In the genomic region with DNA sequence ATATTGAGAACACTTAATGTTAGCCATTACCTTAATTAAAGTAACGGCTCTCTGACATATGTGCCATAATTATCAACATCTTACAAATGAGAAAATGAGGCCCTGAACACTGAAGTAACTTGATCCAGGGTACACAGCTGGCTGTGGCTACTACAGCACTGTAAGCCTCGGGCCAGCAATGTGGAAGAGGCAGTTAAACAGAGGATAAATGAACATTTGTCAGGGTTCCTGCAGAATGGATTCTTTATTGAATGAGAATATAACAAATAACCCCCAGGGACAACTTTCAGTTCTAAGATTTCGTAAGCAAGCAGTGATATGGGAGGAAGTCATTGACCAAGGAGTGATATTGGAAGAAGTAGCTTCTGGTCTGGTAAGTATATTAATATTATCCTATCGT, we compare ENCODE assay signal across 21 cellular contexts.
"Had no signal": no experiment of that assay in that cellular context is flagged by ENCODE, and none has a peak within 500 bp of the region (broad histone marks: within the 10 kb centered on the region; RNA-seq: fewer than 3 reads in every experiment).

No MANE protein-coding gene starts in this region.

- H3K36me3 Mint-ChIP-seq: stimulated activated effector memory CD8-positive, alpha-beta T cell treated with anti-CD3 and anti-CD28 coated beads, Interleukin-12 subunit alpha, Interleukin-12 subunit beta, amount 100 ng/mL, for 72 hours had no signal

- H3K27ac Mint-ChIP-seq: natural killer cell; progenitor cell of endocrine pancreas; stimulated activated effector memory CD8-positive, alpha-beta T cell treated with anti-CD3 and anti-CD28 coated beads, Interleukin-12 subunit alpha, Interleukin-12 subunit beta, amount 100 ng/mL, for 72 hours; type B pancreatic cell had no signal

- DNase-seq: cortex of kidney; dorsolateral prefrontal cortex; effector memory CD4-positive, alpha-beta T cell; glutamatergic neuron; islet precursor cell; mammary epithelial cell; natural killer cell; ovary; right cardiac atrium; stimulated activated CD4-positive, alpha-beta T cell treated with anti-CD3 and anti-CD28 coated beads, Interleukin-2, amount 100 ng/mL, for 48 hours; stimulated activated CD8-positive, alpha-beta memory T cell treated with anti-CD3 and anti-CD28 coated beads, Interleukin-4, amount 100 ng/mL, for 48 hours; stimulated activated naive CD8-positive, alpha-beta T cell treated with anti-CD3 and anti-CD28 coated beads, Interleukin-15, Interleukin-2, amounts not matched to agents 100 U/mL and 50 U/mL, for 24 hours; thyroid gland had no signal

- ATAC-seq: gastroesophageal sphincter; left lobe of liver; natural killer cell; right cardiac atrium; stimulated activated effector memory CD8-positive, alpha-beta T cell treated with anti-CD3 and anti-CD28 coated beads, Interleukin-12 subunit alpha, Interleukin-12 subunit beta, amount 100 ng/mL, for 72 hours; stimulated activated naive CD8-positive, alpha-beta T cell treated with anti-CD3 and anti-CD28 coated beads, Interleukin-15, Interleukin-2, amounts not matched to agents 100 U/mL and 50 U/mL, for 24 hours had no signal

- H3K27me3 Mint-ChIP-seq: progenitor cell of endocrine pancreas, type B pancreatic cell had no signal

- H3K4me3 Mint-ChIP-seq: natural killer cell; neural crest cell; stimulated activated effector memory CD8-positive, alpha-beta T cell treated with anti-CD3 and anti-CD28 coated beads, Interleukin-12 subunit alpha, Interleukin-12 subunit beta, amount 100 ng/mL, for 72 hours; type B pancreatic cell had no signal

- H3K9me3 ChIP-seq: esophagus muscularis mucosa, gastroesophageal sphincter, ovary, suprapubic skin, thyroid gland had no signal

- H3K4me1 Mint-ChIP-seq: natural killer cell; stimulated activated effector memory CD8-positive, alpha-beta T cell treated with anti-CD3 and anti-CD28 coated beads, Interleukin-12 subunit alpha, Interleukin-12 subunit beta, amount 100 ng/mL, for 72 hours had no signal
